28 cellular contexts compared by ENCODE assay signal in the genomic region with DNA sequence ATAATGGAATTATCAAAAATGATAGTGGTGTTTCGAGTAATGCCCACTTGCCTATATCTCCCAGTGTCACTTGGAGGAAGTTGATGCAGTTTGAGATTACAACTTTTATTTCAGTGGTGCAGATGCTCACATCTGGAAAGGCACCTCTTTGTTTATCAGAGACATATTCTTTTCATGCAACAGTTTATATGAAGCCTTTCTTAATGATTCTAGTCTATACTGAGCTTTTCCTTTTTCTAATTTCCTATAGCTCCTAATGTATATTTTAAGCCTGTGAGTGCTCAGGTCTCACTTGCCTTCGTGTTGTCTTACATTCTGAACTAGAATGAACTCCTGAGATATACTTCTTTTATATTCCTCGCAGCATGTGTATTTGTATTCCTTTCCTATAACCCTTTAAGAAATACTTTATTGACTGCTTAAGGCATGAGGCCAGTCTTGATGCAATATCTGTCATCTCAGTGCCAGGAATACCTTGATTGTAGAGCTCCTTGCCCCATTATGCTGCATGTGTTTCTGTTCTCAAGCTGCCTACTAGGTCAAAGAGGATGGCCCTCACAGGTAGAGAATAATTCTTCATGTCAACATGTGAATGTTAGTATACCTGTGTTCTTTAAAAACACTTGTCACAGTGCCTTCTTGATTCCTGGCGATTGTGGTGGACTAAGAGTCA.
"Had no signal": no experiment of that assay in that cellular context is flagged by ENCODE, and none has a peak within 500 bp of the region (broad histone marks: within the 10 kb centered on the region; RNA-seq: fewer than 3 reads in every experiment).

No MANE protein-coding gene starts in this region.

- FAIRE-seq: TTC549 had no signal

- H3K36me3 ChIP-seq: brain microvascular endothelial cell, cardiac muscle cell had no signal

- H3K4me1 Mint-ChIP-seq: activated T-helper 17 cell treated with anti-CD3 and anti-CD28 coated beads, Interleukin-2, amount 50 U/mL, for 72 hours; WTC11 had no signal

- H3K9ac ChIP-seq: KMS-11 had no signal

- H3K9me3 Mint-ChIP-seq: activated T-helper 17 cell treated with anti-CD3 and anti-CD28 coated beads, Interleukin-2, amount 50 U/mL, for 72 hours had no signal

- H3K27ac ChIP-seq: brain microvascular endothelial cell, cardiac muscle cell, KMS-11, PC-9 had no signal

- H3K27ac Mint-ChIP-seq: activated CD8-positive, alpha-beta T cell treated with anti-CD3 and anti-CD28 coated beads, Interleukin-2, amount 10 ng/mL, durations not matched to agents 7 days and 5 days; activated naive CD4-positive, alpha-beta T cell treated with anti-CD3 and anti-CD28 coated beads for 36 hours; activated naive CD8-positive, alpha-beta T cell; activated T-cell treated with anti-CD3 and anti-CD28 coated beads, Interleukin-2, amount 50 U/mL, for 24 hours; activated T-helper 17 cell treated with anti-CD3 and anti-CD28 coated beads, Interleukin-2, amount 50 U/mL, for 72 hours; T-cell; WTC11 had no signal

- H3K4me3 ChIP-seq: cardiac muscle cell, MG63, PC-9 had no signal

- H3K27me3 Mint-ChIP-seq: activated naive CD8-positive, alpha-beta T cell; activated T-cell treated with anti-CD3 and anti-CD28 coated beads, Interleukin-2, amount 50 U/mL, for 24 hours; activated T-helper 17 cell treated with anti-CD3 and anti-CD28 coated beads, Interleukin-2, amount 50 U/mL, for 72 hours; T-cell had no signal

- ATAC-seq: activated CD8-positive, alpha-beta T cell treated with anti-CD3 and anti-CD28 coated beads, Interleukin-2, amount 10 ng/mL, durations not matched to agents 7 days and 5 days; activated T-helper 17 cell treated with anti-CD3 and anti-CD28 coated beads, Interleukin-2, amount 50 U/mL, for 72 hours; T-cell; WTC11 had no signal

- H3K27me3 ChIP-seq: brain microvascular endothelial cell, cardiac muscle cell, MG63 had no signal

- H3K4me3 Mint-ChIP-seq: activated CD8-positive, alpha-beta T cell treated with anti-CD3 and anti-CD28 coated beads, Interleukin-2, amount 10 ng/mL, durations not matched to agents 7 days and 5 days; activated naive CD4-positive, alpha-beta T cell treated with anti-CD3 and anti-CD28 coated beads for 36 hours; activated naive CD8-positive, alpha-beta T cell; activated T-cell treated with anti-CD3 and anti-CD28 coated beads, Interleukin-2, amount 50 U/mL, for 24 hours; activated T-helper 17 cell treated with anti-CD3 and anti-CD28 coated beads, Interleukin-2, amount 50 U/mL, for 72 hours; T-cell; WTC11 had no signal

- DNase-seq: activated CD4-positive, alpha-beta T cell treated with anti-CD3 and anti-CD28 coated beads for 48 hours; activated CD4-positive, alpha-beta T cell treated with anti-CD3 and anti-CD28 coated beads, Interleukin-2, amount 50 U/mL, for 4 hours; activated CD4-positive, CD25-positive, alpha-beta regulatory T cell treated with anti-CD3 and anti-CD28 coated beads, Interleukin-2, amount 50 U/mL, for 72 hours; activated CD8-positive, alpha-beta memory T cell treated with anti-CD3 and anti-CD28 coated beads, Interleukin-2, amount 50 U/mL, for 48 hours; activated CD8-positive, alpha-beta T cell treated with anti-CD3 and anti-CD28 coated beads, Interleukin-2, amount 10 ng/mL, durations not matched to agents 7 days and 5 days; activated gamma-delta T cell; activated naive CD4-positive, alpha-beta T cell treated with anti-CD3 and anti-CD28 coated beads for 36 hours; activated T-cell treated with anti-CD3 and anti-CD28 coated beads, Interleukin-2, amount 50 U/mL, for 24 hours; amygdala; brain microvascular endothelial cell; MG63; NCI-H1092 treated with DMSO at 0.1 percent for 48 hours; NCI-H1417 treated with DMSO at 0.1 percent for 48 hours; NCI-H1694; NCI-H2029; NCI-H2107; NCI-H524; PC-9; SIG-M5; T-cell; T-helper 2 cell; T1000 had no signal

- H2AFZ ChIP-seq: PC-9 had no signal

- H3K4me2 ChIP-seq: KMS-11, PC-9 had no signal
